Comparison of ENCODE assay signal across 1 cellular context in the genomic region with DNA sequence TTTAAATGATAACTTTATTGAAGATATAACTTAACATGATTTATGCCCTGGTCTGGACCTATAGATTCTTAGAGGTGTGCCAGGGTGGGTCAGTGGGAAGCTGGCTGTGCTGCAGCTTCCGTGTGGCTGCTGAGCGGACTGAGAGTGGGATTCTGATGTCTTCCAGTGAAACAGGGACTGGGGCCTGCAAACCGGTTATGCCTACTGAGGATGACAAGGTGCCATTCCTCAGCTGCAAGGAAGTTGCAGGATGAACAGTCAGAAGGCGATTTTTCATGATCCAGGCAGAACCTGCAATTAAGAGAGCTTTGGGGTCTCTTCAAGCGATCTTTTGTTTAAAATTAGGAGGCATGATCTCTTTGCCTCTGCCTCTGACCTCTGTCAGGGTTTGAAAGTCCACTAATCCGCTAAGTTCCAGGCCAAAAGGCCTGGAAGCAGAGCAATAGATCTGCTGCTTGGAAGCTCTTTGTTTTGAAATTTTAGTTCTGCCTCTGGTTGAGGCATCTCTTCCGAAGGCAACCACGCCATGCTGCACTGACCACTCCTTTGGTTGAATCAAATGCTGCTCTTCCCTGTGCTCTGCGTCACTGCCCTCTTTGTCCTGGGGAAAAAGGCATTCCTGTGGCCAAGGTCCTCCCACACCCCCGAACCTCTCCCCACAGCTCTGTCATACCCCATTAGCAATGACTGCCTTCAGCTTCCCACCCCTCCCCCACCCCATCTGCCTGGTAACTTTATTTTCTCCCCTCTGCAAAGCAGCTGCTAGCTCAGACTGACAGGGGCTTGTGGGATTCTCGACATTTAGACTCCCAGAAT.
A peak's percentile ranks its signal among the peaks of the same experiment; 100 is the strongest.
TF ChIP-seq lines count a peak whose summit lies in the region.

No MANE protein-coding gene starts in this region.

TF ChIP-seq in liver, 16 proteins besides CTCF, POLR2A, EP300 and RAD21 (continued from another document):
- TF ChIP-seq REST (IDR thresholded peaks at IDR 0.05) (no peak), GABPA (IDR thresholded peaks at IDR 0.05 in 1 of 2, conservative IDR thresholded peaks at IDR 0.05 in 1 of 2) (no peak), NR2F2 (IDR thresholded peaks at IDR 0.05) (no peak), HNF4G (IDR thresholded peaks at IDR 0.05) (peak; percentile 38)
- TF ChIP-seq, protein P1, sequence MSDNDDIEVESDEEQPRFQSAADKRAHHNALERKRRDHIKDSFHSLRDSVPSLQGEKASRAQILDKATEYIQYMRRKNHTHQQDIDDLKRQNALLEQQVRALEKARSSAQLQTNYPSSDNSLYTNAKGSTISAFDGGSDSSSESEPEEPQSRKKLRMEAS (IDR thresholded peaks at IDR 0.05): no peak
